In genomic region chr2:131753640-131754561, GRCh38 we compare ENCODE assay signal across 28 cellular contexts.
A peak's percentile ranks its signal among the peaks of the same experiment; 100 is the strongest.
DNase-seq lines count a peak whose midpoint lies in the region; ATAC-seq, FAIRE-seq and TF ChIP-seq lines count a peak whose summit lies in the region.
"Had no signal": no experiment of that assay in that cellular context is flagged by ENCODE, and none has a peak within 500 bp of the region (broad histone marks: within the 10 kb centered on the region; RNA-seq: fewer than 3 reads in every experiment).

No MANE protein-coding gene starts in this region.

- no peak for TF ChIP-seq CTCF in K562 (IDR thresholded peaks at IDR 0.05 in 2 of 3, conservative IDR thresholded peaks at IDR 0.05 in 1 of 3; ENCODE audit: insufficient read depth in 2 of 3, low read depth in 1 of 3, low read length in 3 of 3)
- TF ChIP-seq CTCF in progenitor cell of endocrine pancreas (IDR thresholded peaks at IDR 0.05; ENCODE audit: unreplicated experiment) = no peak
- TF ChIP-seq CTCF in testis (IDR thresholded peaks at IDR 0.05) = no peak
- TF ChIP-seq CTCF in sigmoid colon (IDR thresholded peaks at IDR 0.05) = no peak

- peaks cover 0 to 33% of the 10 kb centered on the region in 2 experiments; a peak in 2 of 5 replicates for H3K4me1 ChIP-seq in K562 (replicated peaks in 1 of 2; ENCODE audit: control insufficient read depth in 2 of 2, insufficient read depth in 2 of 2, low read length in 2 of 2)
- H3K4me1 ChIP-seq in testis = no peaks in the 10 kb centered on the region
- H3K4me1 ChIP-seq in sigmoid colon = no peaks in the 10 kb centered on the region
- H3K4me1 ChIP-seq: A549 had no signal

- peak overlapping the region; percentile 34 for H3K4me3 Mint-ChIP-seq in activated naive CD8-positive, alpha-beta T cell treated with anti-CD3 and anti-CD28 coated beads for 36 hours
- no peak overlapping the region for H3K4me3 Mint-ChIP-seq in activated naive CD8-positive, alpha-beta T cell treated with anti-CD3 and anti-CD28 coated beads, Interleukin-2, amount 50 U/mL, for 24 hours
- H3K4me3 Mint-ChIP-seq in progenitor cell of endocrine pancreas (ENCODE audit: low read depth) = no peak overlapping the region
- H3K4me3 Mint-ChIP-seq: B cell; CD14-positive monocyte; CD4-positive, alpha-beta memory T cell; CD4-positive, CD25-positive, alpha-beta regulatory T cell; CD8-positive, alpha-beta memory T cell had no signal

- H3K27ac Mint-ChIP-seq in activated naive CD8-positive, alpha-beta T cell treated with anti-CD3 and anti-CD28 coated beads for 36 hours = no peak overlapping the region
- H3K27ac Mint-ChIP-seq in activated naive CD8-positive, alpha-beta T cell treated with anti-CD3 and anti-CD28 coated beads, Interleukin-2, amount 50 U/mL, for 24 hours = no peak overlapping the region
- peak overlapping the region; percentile 45 for H3K27ac Mint-ChIP-seq in progenitor cell of endocrine pancreas
- H3K27ac Mint-ChIP-seq: B cell; CD4-positive, alpha-beta memory T cell; CD8-positive, alpha-beta memory T cell had no signal

- H3K4me2 ChIP-seq in K562 (ENCODE audit: insufficient read depth, low read length) = peak overlapping the region; percentile 32; the same call in 1 of the 2 replicates
- H3K4me2 ChIP-seq: A549 had no signal

- TF ChIP-seq POLR2A in K562 (conservative IDR thresholded peaks at IDR 0.05) (no peak), testis (IDR thresholded peaks at IDR 0.05) (no peak), sigmoid colon (IDR thresholded peaks at IDR 0.05) (no peak)

- TF ChIP-seq EP300 in K562 (IDR thresholded peaks at IDR 0.05; ENCODE audit: low read length) (no peak), sigmoid colon (IDR thresholded peaks at IDR 0.05) (no peak)

- H4K20me1 ChIP-seq in K562 (replicated peaks; ENCODE audit: control insufficient read depth, insufficient read depth, low read length) = no peaks in the 10 kb centered on the region

- peak overlapping the region in 1 of 2 experiments; percentile 13; a peak in 1 of 4 replicates for H3K9ac ChIP-seq in K562 (ENCODE audit: insufficient read depth in 1 of 2, low read depth in 2 of 2, low read length in 2 of 2)

- H3K27ac ChIP-seq in K562 (ENCODE audit: extremely low read depth, low read depth, low read length) (no peak overlapping the region), testis (no peak overlapping the region), sigmoid colon (no peak overlapping the region)
- H3K27ac ChIP-seq: 22Rv1, A549 had no signal

- WGBS in K562 (ENCODE audit: insufficient coverage, low coverage, missing lambda C conversion rate) = 37% methylated on average over 35 of the region's 50 CpGs
- 51 to 65% methylated on average over 44 to 50 of the region's 50 CpGs for WGBS in testis, 2 donors
- WGBS in sigmoid colon, 2 donors = 78 to 85% methylated on average over 50 of the region's 50 CpGs

- DNase-seq in activated naive CD8-positive, alpha-beta T cell treated with anti-CD3 and anti-CD28 coated beads for 36 hours = no peak
- DNase-seq in activated naive CD8-positive, alpha-beta T cell treated with anti-CD3 and anti-CD28 coated beads, Interleukin-2, amount 50 U/mL, for 24 hours = no peak
- DNase-seq in K562 (ENCODE audit: extremely low read depth in 1 of 4, low spot score in 3 of 4) (no peak), progenitor cell of endocrine pancreas (ENCODE audit: low spot score, unreplicated experiment) (no peak), testis (no peak), NCI-H1417 (lab: John Stamatoyannopoulos, UW) (no peak), NCI-H345 (lab: John Stamatoyannopoulos, UW) (no peak), sigmoid colon (no peak)
- DNase-seq: AML-193; C1 segment of cervical spinal cord; CD4-positive, alpha-beta memory T cell; CD4-positive, CD25-positive, alpha-beta regulatory T cell; CD8-positive, alpha-beta memory T cell; COR-L47; DMS 273 treated with DMSO at 0.1 percent for 48 hours; DMS153; DMS53; DMS79; DND-41; EL; GDM1 had no signal

- no peak for TF ChIP-seq RAD21 in K562 (CRISPR knock-in tag; conservative IDR thresholded peaks at IDR 0.05 in 1 of 2, IDR thresholded peaks at IDR 0.05 in 1 of 2)

- H3K9me3 ChIP-seq in K562 (replicated peaks; ENCODE audit: control insufficient read depth, insufficient read depth, low read depth, low read length) = no peaks in the 10 kb centered on the region
- H3K9me3 ChIP-seq in testis = no peaks in the 10 kb centered on the region
- H3K9me3 ChIP-seq in sigmoid colon = no peaks in the 10 kb centered on the region
- H3K9me3 ChIP-seq: A549 had no signal

- H3K36me3 ChIP-seq in K562 (ENCODE audit: control insufficient read depth, insufficient read depth, low read length) (no peaks in the 10 kb centered on the region), testis (ENCODE audit: low read depth, missing control alignments) (no peaks in the 10 kb centered on the region), sigmoid colon (no peaks in the 10 kb centered on the region)

- peak overlapping the region; percentile 66 for H2AFZ ChIP-seq in K562 (ENCODE audit: low read depth, low read length)

- intact Hi-C loops in K562 (cut with micrococcal nuclease) = no loop called here
- intact Hi-C loops in testis (cut with DNase I; ENCODE audit: low total_unique reads) = no loop called here
- intact Hi-C loops in sigmoid colon (cut with DNase I) = no loop called here

- no peaks in the 10 kb centered on the region for H3K27me3 Mint-ChIP-seq in activated naive CD8-positive, alpha-beta T cell treated with anti-CD3 and anti-CD28 coated beads for 36 hours
- H3K27me3 Mint-ChIP-seq in activated naive CD8-positive, alpha-beta T cell treated with anti-CD3 and anti-CD28 coated beads, Interleukin-2, amount 50 U/mL, for 24 hours = no peaks in the 10 kb centered on the region
- H3K27me3 Mint-ChIP-seq in progenitor cell of endocrine pancreas = no peaks in the 10 kb centered on the region
- H3K27me3 Mint-ChIP-seq: CD4-positive, alpha-beta memory T cell; CD4-positive, CD25-positive, alpha-beta regulatory T cell; CD8-positive, alpha-beta memory T cell had no signal

- ATAC-seq in activated naive CD8-positive, alpha-beta T cell treated with anti-CD3 and anti-CD28 coated beads, Interleukin-2, amount 50 U/mL, for 24 hours = no peak
- ATAC-seq in K562 = 0 out of 3 replicates have a peak, but pooled peaks have one; percentile 21
- ATAC-seq: A549, GM12878 had no signal

- in situ Hi-C loops in K562 (cut with MboI) = no loop called here

- no peak for FAIRE-seq in K562 (lab: Jason Lieb, UNC)
- FAIRE-seq: A549, GM12878, GM12892, GM18507 had no signal

- no peaks in the 10 kb centered on the region for H3K36me3 Mint-ChIP-seq in activated naive CD8-positive, alpha-beta T cell treated with anti-CD3 and anti-CD28 coated beads for 36 hours
- H3K36me3 Mint-ChIP-seq in activated naive CD8-positive, alpha-beta T cell treated with anti-CD3 and anti-CD28 coated beads, Interleukin-2, amount 50 U/mL, for 24 hours (ENCODE audit: low read depth) = no peaks in the 10 kb centered on the region
- H3K36me3 Mint-ChIP-seq in progenitor cell of endocrine pancreas (ENCODE audit: insufficient read depth) = no peaks in the 10 kb centered on the region
- H3K36me3 Mint-ChIP-seq: CD14-positive monocyte; CD4-positive, alpha-beta memory T cell; CD4-positive, CD25-positive, alpha-beta regulatory T cell; CD8-positive, alpha-beta memory T cell had no signal

- H3K4me3 ChIP-seq in K562 (peak overlapping the region; percentile 23; the same call in 1 of the 2 replicates), testis (peak overlapping the region; percentile 31 to 45), sigmoid colon (no peak overlapping the region)
- H3K4me3 ChIP-seq: A549, GM12878 had no signal

- no peaks in the 10 kb centered on the region for H3K27me3 ChIP-seq in K562 (ENCODE audit: control insufficient read depth in 2 of 2, insufficient read depth in 2 of 2, low read length in 2 of 2)
- no peaks in the 10 kb centered on the region for H3K27me3 ChIP-seq in testis
- H3K27me3 ChIP-seq in sigmoid colon = no peaks in the 10 kb centered on the region

- POLR2A ChIA-PET in K562 (lab: Yijun Ruan, JAX) = no interaction called here

- H3K9me1 ChIP-seq in K562 (ENCODE audit: control insufficient read depth, insufficient read depth, low read length) = no peaks in the 10 kb centered on the region

- H3K4me1 Mint-ChIP-seq in activated naive CD8-positive, alpha-beta T cell treated with anti-CD3 and anti-CD28 coated beads for 36 hours = no peaks in the 10 kb centered on the region
- H3K4me1 Mint-ChIP-seq in activated naive CD8-positive, alpha-beta T cell treated with anti-CD3 and anti-CD28 coated beads, Interleukin-2, amount 50 U/mL, for 24 hours = no peaks in the 10 kb centered on the region
- H3K4me1 Mint-ChIP-seq in progenitor cell of endocrine pancreas (ENCODE audit: low read depth) = no peaks in the 10 kb centered on the region
- H3K4me1 Mint-ChIP-seq: B cell; CD14-positive monocyte; CD4-positive, alpha-beta memory T cell; CD4-positive, CD25-positive, alpha-beta regulatory T cell; CD8-positive, alpha-beta memory T cell had no signal

- CTCF ChIA-PET in K562 (lab: Yijun Ruan, JAX; ENCODE audit: low intra/inter-chr PET ratio) = interaction anchor here (0.6 kb wide), 1 partner anchor 784 kb away, joined by 7 read pairs; no protein-coding TSS in a partner anchor

- no peaks in the 10 kb centered on the region for H3K79me2 ChIP-seq in K562 (ENCODE audit: control insufficient read depth, insufficient read depth, low read length)

- H3K9me3 Mint-ChIP-seq in activated naive CD8-positive, alpha-beta T cell treated with anti-CD3 and anti-CD28 coated beads for 36 hours = no peaks in the 10 kb centered on the region
- no peaks in the 10 kb centered on the region for H3K9me3 Mint-ChIP-seq in activated naive CD8-positive, alpha-beta T cell treated with anti-CD3 and anti-CD28 coated beads, Interleukin-2, amount 50 U/mL, for 24 hours
- H3K9me3 Mint-ChIP-seq in progenitor cell of endocrine pancreas (ENCODE audit: low read depth) = no peaks in the 10 kb centered on the region
- H3K9me3 Mint-ChIP-seq: CD4-positive, alpha-beta memory T cell; CD4-positive, CD25-positive, alpha-beta regulatory T cell had no signal

- BruUV-seq in K562 (replicated peaks; lab: Mats Ljungman, UMichigan) = no TSS peak

TF ChIP-seq in K562, 482 proteins besides CTCF, POLR2A, EP300 and RAD21 (continues in another document):
- no peak for TF ChIP-seq PML (IDR thresholded peaks at IDR 0.05; ENCODE audit: low read length)

Comparison
In these comparisons a context has a peak if more than half of its experiments do, and no peak if none do; other contexts are left out.
1. H3K4me3 ChIP-seq: peak in K562 (single experiment) and testis (2 of 2); none in sigmoid colon (0 of 4).